8 cellular contexts compared by ENCODE assay signal in the genomic region with DNA sequence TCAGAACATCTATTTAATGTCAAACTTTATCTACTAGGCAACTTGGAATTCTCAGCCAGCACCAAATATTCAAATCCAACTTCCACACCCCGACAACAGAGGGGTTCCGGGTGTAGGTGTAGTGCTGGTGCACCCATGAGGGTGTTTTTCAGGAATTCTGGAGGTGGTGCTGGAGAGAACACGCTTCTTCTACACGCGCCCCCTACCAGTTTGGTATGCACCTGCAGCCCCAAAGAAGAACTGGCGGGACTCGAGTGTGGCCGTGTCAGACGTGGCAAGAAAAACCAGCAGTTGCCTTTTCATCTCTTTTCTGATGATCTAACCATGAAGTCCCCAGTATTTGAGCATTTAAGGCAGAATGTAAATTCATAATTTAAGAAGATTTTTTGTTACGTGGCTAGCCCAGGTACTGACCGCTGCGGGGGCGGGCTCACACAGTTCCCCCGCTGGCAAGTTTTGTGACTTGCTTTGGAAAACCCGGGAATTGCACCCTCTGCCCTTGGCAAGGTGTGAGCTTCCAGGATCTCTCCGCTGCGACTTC. TPM values are rescaled to one million over a fixed set of nuclear protein-coding genes. Genes with fewer than 3 reads are reported as not detected.
DNase-seq lines count a peak whose midpoint lies in the region; ATAC-seq and TF ChIP-seq lines count a peak whose summit lies in the region.

No MANE protein-coding gene starts in this region.

- H3K4me1 ChIP-seq in KMS-11 (ENCODE audit: low read depth, poor library complexity, severe bottlenecking), result no peaks in the 10 kb centered on the region
- peaks cover 0 to 5% (median 2%) of the 10 kb centered on the region in 4 donors for H3K4me1 ChIP-seq in Peyer's patch
- peaks cover 0 to 25% (median 0%) of the 10 kb centered on the region in 3 donors for H3K4me1 ChIP-seq in gastroesophageal sphincter
- peaks cover 10% of the 10 kb centered on the region for H3K4me1 ChIP-seq in neuron (ENCODE audit: insufficient read depth, low read length)

- H3K36me3 ChIP-seq in KMS-11 (ENCODE audit: insufficient read depth), result no peaks in the 10 kb centered on the region
- no peaks in the 10 kb centered on the region for H3K36me3 ChIP-seq in Peyer's patch
- H3K36me3 ChIP-seq in gastroesophageal sphincter, result no peaks in the 10 kb centered on the region
- no peaks in the 10 kb centered on the region for H3K36me3 ChIP-seq in neuron (ENCODE audit: insufficient read depth, low read length)

- no peaks in the 10 kb centered on the region for H4K20me1 ChIP-seq in KMS-11 (ENCODE audit: insufficient read depth)

- H3K36me3 Mint-ChIP-seq in type B pancreatic cell, result no peaks in the 10 kb centered on the region

- no peaks in the 10 kb centered on the region for H3K9me3 Mint-ChIP-seq in type B pancreatic cell

- peaks cover 7% of the 10 kb centered on the region for H3K4me1 Mint-ChIP-seq in type B pancreatic cell (ENCODE audit: unreplicated experiment)

- peak overlapping the region; percentile 40 for H3K4me2 ChIP-seq in KMS-11

- TF ChIP-seq EP300 in gastroesophageal sphincter (IDR thresholded peaks at IDR 0.05), result no peak

- peaks cover 45% of the 10 kb centered on the region for H3K27me3 Mint-ChIP-seq in type B pancreatic cell

- H3K27me3 ChIP-seq in KMS-11 (ENCODE audit: insufficient read depth, low read depth) (no peaks in the 10 kb centered on the region), Peyer's patch (no peaks in the 10 kb centered on the region), gastroesophageal sphincter (no peaks in the 10 kb centered on the region), neuron (ENCODE audit: insufficient read depth, low read length) (peaks cover 48% of the 10 kb centered on the region)

- no peaks in the 10 kb centered on the region for H3K79me2 ChIP-seq in KMS-11 (ENCODE audit: insufficient read depth, low read depth)

- H3K27ac ChIP-seq in KMS-11 (no peak overlapping the region), Peyer's patch (peak overlapping the region; percentile 74 to 88 (median 78)), gastroesophageal sphincter (peak overlapping the region in 3 of 4 donors; percentile 75 to 84 (median 81))

- H3K27ac Mint-ChIP-seq in type B pancreatic cell, result peak overlapping the region; percentile 87

- H3K4me3 Mint-ChIP-seq in type B pancreatic cell, result peak overlapping the region; percentile 97

- TF ChIP-seq CTCF in KMS-11 (conservative IDR thresholded peaks at IDR 0.05; ENCODE audit: low read depth, low read length) (peak; percentile 75), Peyer's patch (IDR thresholded peaks at IDR 0.05) (peak in 5 of 6 experiments; percentile 50 to 69 (median 63)), gastroesophageal sphincter (IDR thresholded peaks at IDR 0.05) (peak; percentile 28 to 70 (median 54)), type B pancreatic cell (conservative IDR thresholded peaks at IDR 0.05) (peak; percentile 82)

- DNase-seq in DMS153 (lab: John Stamatoyannopoulos, UW) (peak; percentile 64), Peyer's patch (peak in 2 of 3 donors; percentile 66 to 83), type B pancreatic cell (ENCODE audit: extremely low spot score, unreplicated experiment) (peak; percentile 70)
- peak; percentile 24 for DNase-seq in activated T-helper 9 cell treated with anti-CD3 and anti-CD28 coated beads, Interleukin-2, amount 50 U/mL, for 16 hours (ENCODE audit: low read depth)

- ATAC-seq in GM21737 (IDR thresholded peaks at IDR 0.05; ENCODE audit: unreplicated experiment), result peak; percentile 67
- ATAC-seq in gastroesophageal sphincter, result peak; percentile 67

- H3K4me3 ChIP-seq in KMS-11 (IDR thresholded peaks at IDR 0.05; ENCODE audit: insufficient read depth, low read depth, low read length) (peak overlapping the region; percentile 62), Peyer's patch (peak overlapping the region; percentile 78 to 97 (median 92)), gastroesophageal sphincter (peak overlapping the region; percentile 74 to 92), neuron (ENCODE audit: low read length) (peak overlapping the region; percentile 56)

- H2AFZ ChIP-seq in KMS-11 (ENCODE audit: low read depth), result peak overlapping the region; percentile 93
- H2AFZ ChIP-seq in neuron (ENCODE audit: low read depth, low read length), result peak overlapping the region; percentile 77

- H3K9me3 ChIP-seq in Peyer's patch (no peaks in the 10 kb centered on the region), gastroesophageal sphincter (no peaks in the 10 kb centered on the region), neuron (ENCODE audit: low read length) (no peaks in the 10 kb centered on the region)

- H3K9ac ChIP-seq in KMS-11, result no peak overlapping the region; the same call in 1 of the 2 replicates

- 2 to 5% methylated on average over 7 to 9 of the region's 17 CpGs for WGBS in gastroesophageal sphincter (ENCODE audit: low coverage in 1 of 2), 2 donors

- TF ChIP-seq POLR2A in Peyer's patch (IDR thresholded peaks at IDR 0.05) (no peak), gastroesophageal sphincter (IDR thresholded peaks at IDR 0.05) (no peak)

RNA-seq across cellular contexts. Expression of gene TLCD4, which starts 0.4 kb away (rescaled TPM):
- total RNA-seq in Peyer's patch, result 10 to 100 TPM in 3 of 4 donors, 1 to 10 TPM in 1; 2.5 to 18.9 (median 12.4) TPM
- total RNA-seq in gastroesophageal sphincter, result 10 to 100 TPM; 15.3 to 19.5 (median 17.8) TPM
- 6.9 and 17.7 TPM in 2 replicates for total RNA-seq in type B pancreatic cell (ENCODE audit: low replicate concordance)

RNA-seq across cellular contexts. Expression of gene ALG14, which starts 44.0 kb away (rescaled TPM):
- total RNA-seq in Peyer's patch (1 to 10 TPM in 3 of 4 donors, not detected in 1; 1.9 to 3.3 (median 2.6) TPM), gastroesophageal sphincter (1 to 10 TPM in 1 of 4 donors, under 1 TPM in 3; 0.62 to 1.2 (median 0.79) TPM), type B pancreatic cell (ENCODE audit: low replicate concordance) (5.0 and 5.5 TPM in 2 replicates)

Comparison
In these comparisons a context has a peak if more than half of its experiments do, and no peak if none do; other contexts are left out.
1. DNase-seq: peak in every context shown above with its lines; median percentile 74 in Peyer's patch; 70 in type B pancreatic cell; 64 in DMS153; 24 in activated T-helper 9 cell treated with anti-CD3 and anti-CD28 coated beads, Interleukin-2, amount 50 U/mL, for 16 hours.